In the genomic region with DNA sequence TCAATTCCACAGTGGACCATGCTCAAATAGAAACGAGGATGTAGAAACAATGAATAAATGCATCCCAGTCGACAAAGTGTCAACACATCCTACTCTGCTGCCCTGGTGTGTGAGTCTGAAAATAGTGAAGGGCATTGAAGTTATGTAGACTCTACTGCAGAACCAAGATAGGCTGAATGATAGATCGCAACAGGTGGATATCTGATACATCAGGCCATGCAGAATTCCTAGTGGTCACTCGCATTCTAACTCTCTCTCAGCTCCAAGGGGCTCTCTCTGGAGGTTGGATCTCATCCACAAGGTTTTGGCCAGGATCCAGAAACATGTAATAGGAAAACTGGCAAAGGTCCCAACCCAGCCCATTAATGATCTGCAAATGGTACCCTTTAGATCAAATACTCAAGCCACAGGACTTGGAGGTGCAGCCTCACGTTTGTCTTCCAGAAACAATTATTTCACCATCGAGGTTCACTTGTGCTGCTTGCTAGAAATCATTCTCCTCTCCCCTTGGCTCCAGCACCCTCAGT, we compare ENCODE assay signal across 18 cellular contexts.
DNase-seq lines count a peak whose midpoint lies in the region; ATAC-seq, FAIRE-seq and TF ChIP-seq lines count a peak whose summit lies in the region.
"Had no signal": no experiment of that assay in that cellular context is flagged by ENCODE, and none has a peak within 500 bp of the region (broad histone marks: within the 10 kb centered on the region; RNA-seq: fewer than 3 reads in every experiment).

No MANE protein-coding gene starts in this region.

- H3K4me2 ChIP-seq in SK-N-SH (no peak overlapping the region), astrocyte (ENCODE audit: low read length) (no peak overlapping the region)
- H3K4me2 ChIP-seq: PC-9 had no signal

- H4K20me1 ChIP-seq in SK-N-SH (ENCODE audit: insufficient read depth) (0 out of 2 replicates have a peak, but pooled peaks cover 4% of the 10 kb centered on the region), astrocyte (ENCODE audit: insufficient read depth, low read length) (peaks cover 26% of the 10 kb centered on the region)

- no peaks in the 10 kb centered on the region for H3K27me3 Mint-ChIP-seq in astrocyte (ENCODE audit: low read depth, unreplicated experiment)
- H3K27me3 Mint-ChIP-seq: CD8-positive, alpha-beta memory T cell; T-helper 17 cell had no signal

- no peak overlapping the region for H2AFZ ChIP-seq in SK-N-SH (ENCODE audit: low read depth)
- H2AFZ ChIP-seq in astrocyte (ENCODE audit: low read depth, low read length) = no peak overlapping the region
- H2AFZ ChIP-seq: PC-9 had no signal

- H3K4me3 Mint-ChIP-seq in astrocyte (ENCODE audit: unreplicated experiment) = no peak overlapping the region
- H3K4me3 Mint-ChIP-seq: CD8-positive, alpha-beta memory T cell; H9; T-helper 17 cell had no signal

- no peak for ATAC-seq in SK-N-SH treated with all-trans-retinoic acid at 6 μM for 48 hours
- no peak for ATAC-seq in HG02884 (IDR thresholded peaks at IDR 0.05; ENCODE audit: unreplicated experiment)
- ATAC-seq: T-helper 17 cell had no signal

- H3K27me3 ChIP-seq in SK-N-SH (ENCODE audit: insufficient read depth) = no peaks in the 10 kb centered on the region
- H3K27me3 ChIP-seq in astrocyte (ENCODE audit: insufficient read depth, low read length) = no peaks in the 10 kb centered on the region

- DNase-seq in SK-N-SH (peak; percentile 28), LHCN-M2 (ENCODE audit: low read depth) (peak; percentile 12), astrocyte (ENCODE audit: low read depth) (no peak), renal cortical epithelial cell (ENCODE audit: low read depth) (peak; percentile 18), NCI-H2081 treated with DMSO at 0.1 percent for 48 hours (lab: John Stamatoyannopoulos, UW) (no peak), C1 segment of cervical spinal cord (lab: John Stamatoyannopoulos, UW) (no peak)
- DNase-seq: AML-193; CD8-positive, alpha-beta memory T cell; H9; MV-4-11; NCI-H187; NCI-H526; PC-9; T-helper 17 cell had no signal

- H3K9me3 ChIP-seq in SK-N-SH (no peaks in the 10 kb centered on the region), astrocyte (ENCODE audit: insufficient read depth, low read depth, low read length) (no peaks in the 10 kb centered on the region)

- H3K79me2 ChIP-seq in SK-N-SH (ENCODE audit: insufficient read depth) (no peaks in the 10 kb centered on the region), astrocyte (ENCODE audit: insufficient read depth, low read length) (no peaks in the 10 kb centered on the region)

- peaks cover 3% of the 10 kb centered on the region for H3F3A ChIP-seq in SK-N-SH (replicated peaks; ENCODE audit: insufficient read depth)

- no peak overlapping the region for H3K4me3 ChIP-seq in SK-N-SH (ENCODE audit: low read depth in 2 of 2, low read length in 1 of 2)
- no peak overlapping the region for H3K4me3 ChIP-seq in astrocyte (ENCODE audit: insufficient read depth, low read depth, low read length)
- H3K4me3 ChIP-seq: PC-9, SK-N-MC had no signal

- no peaks in the 10 kb centered on the region for H3K9me3 Mint-ChIP-seq in astrocyte (ENCODE audit: unreplicated experiment)
- H3K9me3 Mint-ChIP-seq: H9 had no signal

- WGBS in SK-N-SH (ENCODE audit: low lambda C conversion rate) = 73% methylated on average over 5 of the region's 6 CpGs

- TF ChIP-seq EP300 in SK-N-SH (IDR thresholded peaks at IDR 0.05; ENCODE audit: borderline replicate concordance in 1 of 2, low read depth in 1 of 2, low read length in 1 of 2) = no peak

- H3K9me2 ChIP-seq in SK-N-SH = no peaks in the 10 kb centered on the region

- H3K4me1 ChIP-seq in SK-N-SH (ENCODE audit: control insufficient read depth in 1 of 2, insufficient read depth in 2 of 2, low read depth in 1 of 2, low read length in 1 of 2) (peaks cover 0 to 9% of the 10 kb centered on the region in 2 experiments; a peak in 2 of 4 replicates), astrocyte (ENCODE audit: insufficient read depth, low read length) (no peaks in the 10 kb centered on the region)

- POLR2A ChIA-PET in SK-N-SH (lab: Yijun Ruan, JAX) = no interaction called here

- H3K27ac ChIP-seq in SK-N-SH (ENCODE audit: low read depth in 2 of 2, low read length in 1 of 2) (no peak overlapping the region), astrocyte (ENCODE audit: low read depth, low read length) (no peak overlapping the region)
- H3K27ac ChIP-seq: PC-9, SK-N-MC had no signal

- H3K9ac ChIP-seq in SK-N-SH = no peak overlapping the region
- no peak overlapping the region for H3K9ac ChIP-seq in astrocyte (ENCODE audit: low read length)

- H3K36me3 Mint-ChIP-seq in astrocyte (ENCODE audit: low read depth, unreplicated experiment) = no peaks in the 10 kb centered on the region
- H3K36me3 Mint-ChIP-seq: CD8-positive, alpha-beta memory T cell had no signal

- CTCF ChIA-PET in SK-N-SH (lab: Yijun Ruan, JAX) = interaction anchor here (1.2 to 1.3 kb wide), 2 partner anchors 21 to 146 kb away, joined by 3 read pairs; no protein-coding TSS in a partner anchor

- TF ChIP-seq CTCF in SK-N-SH (IDR thresholded peaks at IDR 0.05) (no peak), astrocyte (IDR thresholded peaks at IDR 0.05; ENCODE audit: insufficient read depth, low read depth, low read length) (no peak)

- FAIRE-seq in astrocyte (lab: Jason Lieb, UNC) = peak; percentile 56
- FAIRE-seq: GM18507 had no signal

- no peak overlapping the region for H3K27ac Mint-ChIP-seq in astrocyte (ENCODE audit: unreplicated experiment)
- H3K27ac Mint-ChIP-seq: CD8-positive, alpha-beta memory T cell; H9; T-helper 17 cell had no signal

- peaks cover 11% of the 10 kb centered on the region for H3K4me1 Mint-ChIP-seq in astrocyte (ENCODE audit: low read depth, unreplicated experiment)
- H3K4me1 Mint-ChIP-seq: CD8-positive, alpha-beta memory T cell; T-helper 17 cell had no signal

- no peaks in the 10 kb centered on the region for H3K36me3 ChIP-seq in SK-N-SH (replicated peaks in 1 of 2; ENCODE audit: control insufficient read depth in 1 of 2, insufficient read depth in 2 of 2, low read length in 1 of 2)
- no peaks in the 10 kb centered on the region for H3K36me3 ChIP-seq in astrocyte (ENCODE audit: insufficient read depth, low read length)

- no peak for TF ChIP-seq RAD21 in SK-N-SH (IDR thresholded peaks at IDR 0.05; ENCODE audit: low read length)

TF ChIP-seq in SK-N-SH, 30 proteins besides CTCF, POLR2A, EP300 and RAD21 (continues in another document):
- TF ChIP-seq ZBTB33 (IDR thresholded peaks at IDR 0.05; ENCODE audit: borderline replicate concordance, low read depth) = no peak
- TF ChIP-seq GATA2 (CRISPR knock-in tag; IDR thresholded peaks at IDR 0.05) = no peak
- no peak for TF ChIP-seq POLR2AphosphoS5 (IDR thresholded peaks at IDR 0.05; ENCODE audit: low read depth, low read length)
- no peak for TF ChIP-seq YY1 (IDR thresholded peaks at IDR 0.05; ENCODE audit: low read depth)
- TF ChIP-seq TEAD4 (IDR thresholded peaks at IDR 0.05; ENCODE audit: borderline replicate concordance, insufficient read depth) = no peak

TF ChIP-seq in SK-N-SH treated with all-trans-retinoic acid at 6 μM for 48 hours, 23 proteins besides CTCF, POLR2A, EP300 and RAD21 (continues in another document):
- no peak for TF ChIP-seq ZNF565 (CRISPR knock-in tag; conservative IDR thresholded peaks at IDR 0.05; ENCODE audit: low read depth)
- TF ChIP-seq TCF4 (CRISPR knock-in tag; IDR thresholded peaks at IDR 0.05; ENCODE audit: borderline replicate concordance) = no peak
- no peak for TF ChIP-seq ZFP30 (CRISPR knock-in tag; IDR thresholded peaks at IDR 0.05)
- no peak for TF ChIP-seq ISL1 (CRISPR knock-in tag; IDR thresholded peaks at IDR 0.05)
- TF ChIP-seq, protein P1, sequence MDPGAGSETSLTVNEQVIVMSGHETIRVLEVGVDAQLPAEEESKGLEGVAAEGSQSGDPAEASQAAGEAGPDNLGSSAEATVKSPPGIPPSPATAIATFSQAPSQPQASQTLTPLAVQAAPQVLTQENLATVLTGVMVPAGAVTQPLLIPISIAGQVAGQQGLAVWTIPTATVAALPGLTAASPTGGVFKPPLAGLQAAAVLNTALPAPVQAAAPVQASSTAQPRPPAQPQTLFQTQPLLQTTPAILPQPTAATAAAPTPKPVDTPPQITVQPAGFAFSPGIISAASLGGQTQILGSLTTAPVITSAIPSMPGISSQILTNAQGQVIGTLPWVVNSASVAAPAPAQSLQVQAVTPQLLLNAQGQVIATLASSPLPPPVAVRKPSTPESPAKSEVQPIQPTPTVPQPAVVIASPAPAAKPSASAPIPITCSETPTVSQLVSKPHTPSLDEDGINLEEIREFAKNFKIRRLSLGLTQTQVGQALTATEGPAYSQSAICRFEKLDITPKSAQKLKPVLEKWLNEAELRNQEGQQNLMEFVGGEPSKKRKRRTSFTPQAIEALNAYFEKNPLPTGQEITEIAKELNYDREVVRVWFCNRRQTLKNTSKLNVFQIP (CRISPR knock-in tag; IDR thresholded peaks at IDR 0.05; ENCODE audit: borderline replicate concordance, low read depth) = no peak
- TF ChIP-seq ZNF8 (CRISPR knock-in tag; IDR thresholded peaks at IDR 0.05) = no peak
- no peak for TF ChIP-seq BACH2 (CRISPR knock-in tag; IDR thresholded peaks at IDR 0.05; ENCODE audit: borderline replicate concordance)
- TF ChIP-seq OSR1 (CRISPR knock-in tag; IDR thresholded peaks at IDR 0.05) = no peak
- TF ChIP-seq PATZ1 (CRISPR knock-in tag; IDR thresholded peaks at IDR 0.05; ENCODE audit: borderline replicate concordance) = no peak

Comparison
In these comparisons a context has a peak if more than half of its experiments do, and no peak if none do; other contexts are left out.
1. DNase-seq: peak in SK-N-SH (single experiment), LHCN-M2 (single experiment) and renal cortical epithelial cell (single experiment); none in astrocyte (single experiment), NCI-H2081 treated with DMSO at 0.1 percent for 48 hours (single experiment) and C1 segment of cervical spinal cord (0 of 14).